Comparison of ENCODE assay signal across 35 cellular contexts in genomic region chr3:38758557-38758956, GRCh38. TPM values are rescaled to one million over a fixed set of nuclear protein-coding genes. Genes with fewer than 3 reads are reported as not detected.
"Had no signal": no experiment of that assay in that cellular context is flagged by ENCODE, and none has a peak within 500 bp of the region (broad histone marks: within the 10 kb centered on the region; RNA-seq: fewer than 3 reads in every experiment).

No MANE protein-coding gene starts in this region.

- H3K4me1 Mint-ChIP-seq: naive B cell; naive thymus-derived CD8-positive, alpha-beta T cell; nephron progenitor cell; neural crest cell; stimulated activated effector memory CD8-positive, alpha-beta T cell treated with anti-CD3 and anti-CD28 coated beads, Interleukin-12 subunit alpha, Interleukin-12 subunit beta, amount 100 ng/mL, for 72 hours; stimulated activated naive B cell treated with anti-CD40 and anti-IgM and Interleukin-4, amounts not matched to agents 10 μg/mL and 1 μg/mL and 100 μg/mL, for 72 hours had no signal

- H3K9ac ChIP-seq: parathyroid adenoma had no signal

- H3K79me2 ChIP-seq: parathyroid adenoma had no signal

- H3K9me3 Mint-ChIP-seq: natural killer cell treated with Interleukin-12 subunit alpha and Interleukin-12 subunit beta and Interleukin-15 and Interleukin-18, amount 100 ng/mL, for 72 hours; nephron progenitor cell; neural crest cell; stimulated activated effector memory CD8-positive, alpha-beta T cell treated with anti-CD3 and anti-CD28 coated beads, Interleukin-12 subunit alpha, Interleukin-12 subunit beta, amount 100 ng/mL, for 72 hours; stimulated activated naive CD8-positive, alpha-beta T cell treated with anti-CD3 and anti-CD28 coated beads, Interleukin-15, Interleukin-2, amounts not matched to agents 100 ng/mL and 50 ng/mL, for 24 hours; type B pancreatic cell had no signal

- H3K27me3 ChIP-seq: neutrophil, ovary, tibial artery, transverse colon, upper lobe of right lung, uterus had no signal

- H3K4me3 ChIP-seq: ovary, psoas muscle, stomach, tibial artery, transverse colon, upper lobe of right lung, uterus had no signal

- H3K36me3 Mint-ChIP-seq: naive B cell; naive thymus-derived CD8-positive, alpha-beta T cell; natural killer cell treated with Interleukin-12 subunit alpha and Interleukin-12 subunit beta and Interleukin-15 and Interleukin-18, amount 100 ng/mL, for 72 hours; stimulated activated effector memory CD8-positive, alpha-beta T cell treated with anti-CD3 and anti-CD28 coated beads, Interleukin-12 subunit alpha, Interleukin-12 subunit beta, amount 100 ng/mL, for 72 hours; stimulated activated naive B cell treated with anti-CD40 and anti-IgM and Interleukin-4, amounts not matched to agents 10 μg/mL and 1 μg/mL and 100 μg/mL, for 72 hours; type B pancreatic cell had no signal

- H3K9me3 ChIP-seq: neutrophil, ovary, psoas muscle, tibial artery, transverse colon, upper lobe of right lung, uterus had no signal

- H2AFZ ChIP-seq: parathyroid adenoma had no signal

- H3K4me3 Mint-ChIP-seq: naive B cell; naive thymus-derived CD8-positive, alpha-beta T cell; natural killer cell treated with Interleukin-12 subunit alpha and Interleukin-12 subunit beta and Interleukin-15 and Interleukin-18, amount 100 ng/mL, for 72 hours; nephron progenitor cell; neural crest cell; stimulated activated effector memory CD8-positive, alpha-beta T cell treated with anti-CD3 and anti-CD28 coated beads, Interleukin-12 subunit alpha, Interleukin-12 subunit beta, amount 100 ng/mL, for 72 hours; stimulated activated naive B cell treated with anti-CD40 and anti-IgM and Interleukin-4, amounts not matched to agents 10 μg/mL and 1 μg/mL and 100 μg/mL, for 72 hours; stimulated activated naive CD8-positive, alpha-beta T cell treated with anti-CD3 and anti-CD28 coated beads, Interleukin-15, Interleukin-2, amounts not matched to agents 100 ng/mL and 50 ng/mL, for 24 hours; type B pancreatic cell had no signal

- H3K27ac Mint-ChIP-seq: naive B cell; naive thymus-derived CD8-positive, alpha-beta T cell; natural killer cell treated with Interleukin-12 subunit alpha and Interleukin-12 subunit beta and Interleukin-15 and Interleukin-18, amount 100 ng/mL, for 72 hours; nephron progenitor cell; progenitor cell of endocrine pancreas; stimulated activated effector memory CD8-positive, alpha-beta T cell treated with anti-CD3 and anti-CD28 coated beads, Interleukin-12 subunit alpha, Interleukin-12 subunit beta, amount 100 ng/mL, for 72 hours; stimulated activated naive B cell treated with anti-CD40 and anti-IgM and Interleukin-4, amounts not matched to agents 10 μg/mL and 1 μg/mL and 100 μg/mL, for 72 hours; stimulated activated naive CD8-positive, alpha-beta T cell treated with anti-CD3 and anti-CD28 coated beads, Interleukin-15, Interleukin-2, amounts not matched to agents 100 ng/mL and 50 ng/mL, for 24 hours; type B pancreatic cell had no signal

- H3K27ac ChIP-seq: neutrophil, ovary, parathyroid adenoma, psoas muscle, stomach, tibial artery, transverse colon, upper lobe of right lung, uterus had no signal

- H3K36me3 ChIP-seq: neutrophil, ovary, stomach, tibial artery, transverse colon, upper lobe of right lung, uterus had no signal

- DNase-seq: naive B cell; naive thymus-derived CD8-positive, alpha-beta T cell; nephron progenitor cell; nucleus accumbens; ovary; posterior cingulate gyrus; psoas muscle; right cardiac atrium; small intestine; stimulated activated CD4-positive, alpha-beta T cell treated with anti-CD3 and anti-CD28 coated beads, Interleukin-15, amount 100 ng/mL, for 24 hours; stimulated activated CD4-positive, alpha-beta T cell treated with anti-CD3 and anti-CD28 coated beads, Interleukin-2, amount 100 ng/mL, for 24 hours; stimulated activated CD4-positive, alpha-beta T cell treated with anti-CD3 and anti-CD28 coated beads, Interleukin-2, amount 100 ng/mL, for 48 hours; stimulated activated CD4-positive, alpha-beta T cell treated with anti-CD3 and anti-CD28 coated beads, Interleukin-4, amount 100 ng/mL, for 24 hours; stimulated activated naive B cell treated with anti-CD40 and anti-IgM and Interleukin-4, amounts not matched to agents 10 μg/mL and 1 μg/mL and 100 μg/mL, for 72 hours; stimulated activated naive CD4-positive, alpha-beta T cell treated with Interleukin-2 at 50 U/mL for 16 hours; stomach; tibial artery; transverse colon; upper lobe of right lung; uterus had no signal

- H3K4me1 ChIP-seq: parathyroid adenoma, psoas muscle, stomach, tibial artery, transverse colon, upper lobe of right lung, uterus had no signal

RNA-seq across cellular contexts. Expression of gene SCN10A, which starts 57.5 kb away (rescaled TPM):
- total RNA-seq: naive thymus-derived CD8-positive, alpha-beta T cell; natural killer cell treated with Interleukin-12 subunit alpha and Interleukin-12 subunit beta and Interleukin-15 and Interleukin-18, amount 100 ng/mL, for 72 hours; neural crest cell; omental fat pad; progenitor cell of endocrine pancreas; psoas muscle; renal cortical epithelial cell; sciatic nerve; skeletal muscle tissue; stomach; subcutaneous adipose tissue; temporal lobe; transverse colon; upper lobe of right lung; urinary bladder; uterus had no signal
- polyA plus RNA-seq: naive thymus-derived CD8-positive, alpha-beta T cell; ovary; psoas muscle; small intestine; stomach; urinary bladder had no signal
